In the genomic region with DNA sequence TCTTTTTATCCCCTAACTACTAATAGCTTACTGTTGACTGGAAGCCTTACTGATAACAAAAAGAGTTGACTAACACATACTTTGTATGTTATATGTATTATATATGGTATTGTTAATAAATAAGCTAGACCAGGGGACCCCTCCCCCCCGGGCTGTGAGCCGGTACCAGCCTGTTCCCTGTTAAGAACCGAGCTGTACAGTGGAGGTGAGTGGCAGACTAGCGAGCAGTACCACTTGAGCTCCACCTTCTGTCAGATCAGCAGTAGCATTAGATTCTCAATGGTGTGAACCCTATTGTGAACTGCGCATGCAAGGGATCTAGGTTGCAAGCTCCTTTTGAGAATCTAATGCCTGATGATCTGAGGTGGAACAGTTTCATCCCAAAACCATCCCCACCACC, we compare ENCODE assay signal across 23 cellular contexts.
A peak's percentile ranks its signal among the peaks of the same experiment; 100 is the strongest.
DNase-seq lines count a peak whose midpoint lies in the region; ATAC-seq, FAIRE-seq and TF ChIP-seq lines count a peak whose summit lies in the region.
"Had no signal": no experiment of that assay in that cellular context is flagged by ENCODE, and none has a peak within 500 bp of the region (broad histone marks: within the 10 kb centered on the region; RNA-seq: fewer than 3 reads in every experiment).

No MANE protein-coding gene starts in this region.

- no peak overlapping the region for H3K9ac ChIP-seq in Karpas-422 (ENCODE audit: low read length)
- H3K9ac ChIP-seq: BLaER1 had no signal

- no peak overlapping the region for H3K4me3 ChIP-seq in Karpas-422 (ENCODE audit: low read length)
- H3K4me3 ChIP-seq: BLaER1 had no signal

- no peaks in the 10 kb centered on the region for H3K27me3 Mint-ChIP-seq in WTC11 (ENCODE audit: low read depth)
- H3K27me3 Mint-ChIP-seq: CD4-positive, alpha-beta memory T cell; CD4-positive, CD25-positive, alpha-beta regulatory T cell; CD8-positive, alpha-beta memory T cell had no signal

- H3K27ac ChIP-seq in RWPE1, result no peak overlapping the region
- no peak overlapping the region for H3K27ac ChIP-seq in Karpas-422 (ENCODE audit: low read length)
- H3K27ac ChIP-seq: BLaER1 had no signal

- no peak overlapping the region for H3K27ac Mint-ChIP-seq in WTC11
- H3K27ac Mint-ChIP-seq: CD14-positive monocyte; CD4-positive, alpha-beta memory T cell; CD4-positive, CD25-positive, alpha-beta regulatory T cell; CD8-positive, alpha-beta memory T cell had no signal

- H3K4me1 Mint-ChIP-seq in WTC11, result peaks cover 6% of the 10 kb centered on the region
- H3K4me1 Mint-ChIP-seq: CD14-positive monocyte; CD4-positive, alpha-beta memory T cell; CD4-positive, CD25-positive, alpha-beta regulatory T cell; CD8-positive, alpha-beta memory T cell had no signal

- no peaks in the 10 kb centered on the region for H3K9me2 ChIP-seq in Karpas-422 (replicated peaks; ENCODE audit: insufficient read depth, low read length)

- DNase-seq in WTC11 (ENCODE audit: low spot score) (no peak), left lobe of liver (ENCODE audit: low spot score) (no peak), urothelium cell line (ENCODE audit: low spot score) (no peak), RWPE1 (ENCODE audit: low spot score) (no peak), Karpas-422 (no peak)
- DNase-seq: 8988T; ACHN; BE2C; C1 segment of cervical spinal cord; CD4-positive, alpha-beta memory T cell; CD4-positive, CD25-positive, alpha-beta regulatory T cell; CD8-positive, alpha-beta memory T cell; COR-L47; DMS 273 treated with DMSO at 0.1 percent for 48 hours; DMS79 treated with DMSO at 0.1 percent for 48 hours; GF-D8 had no signal

- no peaks in the 10 kb centered on the region for H4K20me1 ChIP-seq in Karpas-422 (ENCODE audit: insufficient read depth, low read depth, low read length)
- H4K20me1 ChIP-seq: BLaER1 had no signal

- H3K79me2 ChIP-seq in Karpas-422 (ENCODE audit: low read length), result no peaks in the 10 kb centered on the region

- no peaks in the 10 kb centered on the region for H3K36me3 ChIP-seq in Karpas-422 (ENCODE audit: insufficient read depth, low read length)
- H3K36me3 ChIP-seq: BE2C, BLaER1 had no signal

- peak; percentile 13 for FAIRE-seq in urothelium cell line (lab: Jason Lieb, UNC)
- FAIRE-seq: A204.1, G401.6, GM12892, GM18507 had no signal

- POLR2A ChIA-PET in WTC11 (lab: Charles Lee), result no interaction called here
- POLR2A ChIA-PET in RWPE1 (lab: Yijun Ruan, JAX; ENCODE audit: low non-redundant PET), result no interaction called here

- ATAC-seq in WTC11, result no peak
- peak; percentile 47 for ATAC-seq in left lobe of liver
- no peak for ATAC-seq in HG03521 (IDR thresholded peaks at IDR 0.05; ENCODE audit: unreplicated experiment)

- no peak overlapping the region for H2AFZ ChIP-seq in Karpas-422 (ENCODE audit: low read length)

- peaks cover 44% of the 10 kb centered on the region for H3K36me3 Mint-ChIP-seq in WTC11
- H3K36me3 Mint-ChIP-seq: CD14-positive monocyte; CD4-positive, alpha-beta memory T cell; CD4-positive, CD25-positive, alpha-beta regulatory T cell; CD8-positive, alpha-beta memory T cell had no signal

- no peaks in the 10 kb centered on the region for H3K27me3 ChIP-seq in Karpas-422 (ENCODE audit: low read length)
- H3K27me3 ChIP-seq: BE2C, BLaER1 had no signal

- no peaks in the 10 kb centered on the region for H3K4me1 ChIP-seq in Karpas-422 (ENCODE audit: low read length)
- H3K4me1 ChIP-seq: BE2C, BLaER1 had no signal

- H3K9me3 ChIP-seq in Karpas-422 (ENCODE audit: low read length), result no peaks in the 10 kb centered on the region; the same call in 1 of the 2 replicates
- H3K9me3 ChIP-seq: BE2C, BLaER1 had no signal

- TF ChIP-seq CTCF in WTC11 (IDR thresholded peaks at IDR 0.05) (no peak), RWPE1 (conservative IDR thresholded peaks at IDR 0.05; ENCODE audit: low read depth) (no peak)

- no peak overlapping the region for H3K4me3 Mint-ChIP-seq in WTC11
- H3K4me3 Mint-ChIP-seq: CD14-positive monocyte; CD4-positive, alpha-beta memory T cell; CD4-positive, CD25-positive, alpha-beta regulatory T cell; CD8-positive, alpha-beta memory T cell had no signal

- CTCF ChIA-PET in WTC11 (lab: Charles Lee), result no interaction called here
- CTCF ChIA-PET in RWPE1 (lab: Yijun Ruan, JAX), result no interaction called here

- H3K4me2 ChIP-seq in Karpas-422 (ENCODE audit: low read depth, low read length, poor library complexity, severe bottlenecking), result no peak overlapping the region
- H3K4me2 ChIP-seq: BLaER1 had no signal

- H3K9me3 Mint-ChIP-seq in WTC11, result peaks cover 64% of the 10 kb centered on the region

TF ChIP-seq in WTC11, 78 proteins besides CTCF, POLR2A, EP300 and RAD21:
- TF ChIP-seq ZNF121 (CRISPR knock-in tag; IDR thresholded peaks at IDR 0.05), result peak; percentile 33; the same call in 1 of the 2 replicates
- no peak for TF ChIP-seq MLX (CRISPR knock-in tag; IDR thresholded peaks at IDR 0.05)
